ENCODE assay signal across 9 cellular contexts in the genomic region with DNA sequence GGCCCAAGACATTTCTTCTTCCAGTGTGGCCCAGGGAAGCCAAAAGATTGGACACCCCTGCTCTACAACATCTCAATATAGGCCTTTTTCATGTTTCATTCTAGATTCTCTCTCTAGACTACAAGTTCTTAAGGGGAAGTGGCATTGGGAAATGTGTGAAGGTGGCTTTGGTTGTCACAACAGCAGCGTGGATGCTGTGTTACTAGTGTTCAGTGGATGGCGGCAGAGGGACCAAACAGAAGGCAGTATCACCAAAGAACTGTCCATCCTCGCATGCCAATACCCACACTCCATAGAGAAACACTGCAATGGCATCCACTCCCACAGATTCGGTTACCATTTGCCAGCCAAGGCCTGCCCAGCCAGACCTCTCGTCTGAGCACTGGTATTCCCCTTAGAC. TPM values are rescaled to one million over a fixed set of nuclear protein-coding genes. Genes with fewer than 3 reads are reported as not detected.
DNase-seq lines count a peak whose midpoint lies in the region; ATAC-seq, FAIRE-seq and TF ChIP-seq lines count a peak whose summit lies in the region.
"Had no signal": no experiment of that assay in that cellular context is flagged by ENCODE, and none has a peak within 500 bp of the region (broad histone marks: within the 10 kb centered on the region; RNA-seq: fewer than 3 reads in every experiment).

No MANE protein-coding gene starts in this region.

- no peak overlapping the region for H3K4me3 ChIP-seq in HepG2 (replicated peaks in 1 of 3; ENCODE audit: insufficient read depth in 1 of 3, low read depth in 2 of 3, low read length in 3 of 3)
- H3K4me3 ChIP-seq: left ventricle myocardium inferior had no signal

- ATAC-seq in GM21381 (IDR thresholded peaks at IDR 0.05; ENCODE audit: unreplicated experiment) (peak; percentile 58), HepG2 (no peak)

- TF ChIP-seq EP300 in HepG2 (IDR thresholded peaks at IDR 0.05; ENCODE audit: low read depth in 2 of 2, low read length in 2 of 2) (no peak), HepG2 (CRISPR knock-in tag; IDR thresholded peaks at IDR 0.05; ENCODE audit: borderline replicate concordance) (no peak)

- WGBS in HepG2 (ENCODE audit: low lambda C conversion rate): 85% methylated on average over 3 of the region's 5 CpGs

- intact Hi-C loops in Calu3 (cut with micrococcal nuclease; ENCODE audit: unreplicated experiment) (loop anchor here (2.0 kb wide), 1 partner anchor 337 kb away; a partner anchor contains a TSS), HepG2 (cut with micrococcal nuclease; ENCODE audit: unreplicated experiment) (loop anchor here (2.0 kb wide), 1 partner anchor 21 kb away; no protein-coding TSS in a partner anchor)

- H3K9me3 ChIP-seq in HepG2 (ENCODE audit: low read length): peaks cover 8% of the 10 kb centered on the region; the same call in 1 of the 2 replicates

- no peak for DNase-seq in Calu3
- peak; percentile 85 for DNase-seq in SKM-1 treated with dmso at 0.1 percent for 144 hours (lab: John Stamatoyannopoulos, UW; ENCODE audit: unreplicated experiment)
- peak; percentile 62 to 74 (median 70) for DNase-seq in immature natural killer cell
- DNase-seq in medulla oblongata (ENCODE audit: extremely low spot score): no peak
- no peak for DNase-seq in NCI-H2107 (lab: John Stamatoyannopoulos, UW)
- no peak for DNase-seq in SK-N-DZ (ENCODE audit: low spot score)
- no peak for DNase-seq in HepG2 (ENCODE audit: low spot score)
- DNase-seq: left ventricle myocardium inferior had no signal

- H3K4me1 Mint-ChIP-seq in Calu3 (ENCODE audit: low read depth, unreplicated experiment) (peaks cover 28% of the 10 kb centered on the region), immature natural killer cell (peaks cover 62 to 72% of the 10 kb centered on the region in 2 donors)

- peaks cover 47% of the 10 kb centered on the region for H3K4me1 ChIP-seq in HepG2 (ENCODE audit: insufficient read depth, low read length)

- POLR2A ChIA-PET in HepG2 (lab: Yijun Ruan, JAX): interaction anchor here (1.5 kb wide), 1 partner anchor 20 kb away, joined by 5 read pairs; no protein-coding TSS in a partner anchor

- FAIRE-seq in HepG2 (lab: Jason Lieb, UNC): no peak

- H3K27me3 Mint-ChIP-seq in Calu3 (ENCODE audit: unreplicated experiment): no peaks in the 10 kb centered on the region
- peaks cover 6 to 12% (median 12%) of the 10 kb centered on the region in 3 donors for H3K27me3 Mint-ChIP-seq in immature natural killer cell (ENCODE audit: low read depth in 3 of 3)

- in situ Hi-C loops in HepG2 (cut with HindIII; ENCODE audit: extremely low pct_ligation_motif_present, low pct_unique_long_range_greater_than_20kb): no loop called here

- TF ChIP-seq POLR2A in HepG2 (IDR thresholded peaks at IDR 0.05; ENCODE audit: insufficient read depth in 1 of 2, low read depth in 2 of 2, low read length in 2 of 2): no peak

- TF ChIP-seq CTCF in Calu3 (IDR thresholded peaks at IDR 0.05; ENCODE audit: unreplicated experiment): no peak
- no peak for TF ChIP-seq CTCF in HepG2 (CRISPR knock-in tag; IDR thresholded peaks at IDR 0.05)

- no peaks in the 10 kb centered on the region for H3K79me2 ChIP-seq in HepG2 (ENCODE audit: insufficient read depth, low read length)

- CTCF ChIA-PET in Calu3 (lab: Charles Lee): no interaction called here
- CTCF ChIA-PET in HepG2 (lab: Yijun Ruan, JAX; ENCODE audit: low intra/inter-chr PET ratio, low total read pairs): no interaction called here

- H3K27ac Mint-ChIP-seq in Calu3 (ENCODE audit: unreplicated experiment) (peak overlapping the region; percentile 87), immature natural killer cell (peak overlapping the region; percentile 88 to 96 (median 93))

- no peak for TF ChIP-seq RAD21 in HepG2 (CRISPR knock-in tag; IDR thresholded peaks at IDR 0.05)

- H4K20me1 ChIP-seq in HepG2 (ENCODE audit: insufficient read depth, low read length): no peaks in the 10 kb centered on the region

- H3K4me2 ChIP-seq in HepG2 (ENCODE audit: low read depth, low read length): no peak overlapping the region

- H3K9ac ChIP-seq in HepG2 (ENCODE audit: insufficient read depth, low read depth, low read length): no peak overlapping the region

- H3K9me3 Mint-ChIP-seq in Calu3 (ENCODE audit: low read depth, unreplicated experiment): peaks cover 12% of the 10 kb centered on the region
- no peaks in the 10 kb centered on the region for H3K9me3 Mint-ChIP-seq in immature natural killer cell

- H3K4me3 Mint-ChIP-seq in Calu3 (ENCODE audit: low read depth, unreplicated experiment) (no peak overlapping the region), immature natural killer cell (peak overlapping the region; percentile 69 to 80 (median 79))

- H3K27ac ChIP-seq in HepG2 (ENCODE audit: extremely low read length, insufficient read depth, low read length): no peak overlapping the region
- H3K27ac ChIP-seq: left ventricle myocardium inferior had no signal

- no peaks in the 10 kb centered on the region for H3K36me3 Mint-ChIP-seq in Calu3 (ENCODE audit: insufficient read depth, unreplicated experiment)
- H3K36me3 Mint-ChIP-seq in immature natural killer cell: no peaks in the 10 kb centered on the region

- BruUV-seq in Calu3 (replicated peaks; lab: Mats Ljungman, UMichigan) (no TSS peak), HepG2 (replicated peaks; lab: Mats Ljungman, UMichigan) (no TSS peak)

- no peaks in the 10 kb centered on the region for H3K27me3 ChIP-seq in HepG2 (ENCODE audit: control insufficient read depth in 1 of 2, insufficient read depth in 2 of 2, low read length in 2 of 2)

- H3K36me3 ChIP-seq in HepG2 (replicated peaks in 1 of 2; ENCODE audit: control insufficient read depth in 1 of 2, insufficient read depth in 2 of 2, low read length in 2 of 2): no peaks in the 10 kb centered on the region
- H3K36me3 ChIP-seq: left ventricle myocardium inferior had no signal

- H2AFZ ChIP-seq in HepG2 (ENCODE audit: low read length): no peak overlapping the region

TF ChIP-seq in HepG2, 621 proteins besides CTCF, POLR2A, EP300 and RAD21 (continues in another document):
- TF ChIP-seq, protein P1, sequence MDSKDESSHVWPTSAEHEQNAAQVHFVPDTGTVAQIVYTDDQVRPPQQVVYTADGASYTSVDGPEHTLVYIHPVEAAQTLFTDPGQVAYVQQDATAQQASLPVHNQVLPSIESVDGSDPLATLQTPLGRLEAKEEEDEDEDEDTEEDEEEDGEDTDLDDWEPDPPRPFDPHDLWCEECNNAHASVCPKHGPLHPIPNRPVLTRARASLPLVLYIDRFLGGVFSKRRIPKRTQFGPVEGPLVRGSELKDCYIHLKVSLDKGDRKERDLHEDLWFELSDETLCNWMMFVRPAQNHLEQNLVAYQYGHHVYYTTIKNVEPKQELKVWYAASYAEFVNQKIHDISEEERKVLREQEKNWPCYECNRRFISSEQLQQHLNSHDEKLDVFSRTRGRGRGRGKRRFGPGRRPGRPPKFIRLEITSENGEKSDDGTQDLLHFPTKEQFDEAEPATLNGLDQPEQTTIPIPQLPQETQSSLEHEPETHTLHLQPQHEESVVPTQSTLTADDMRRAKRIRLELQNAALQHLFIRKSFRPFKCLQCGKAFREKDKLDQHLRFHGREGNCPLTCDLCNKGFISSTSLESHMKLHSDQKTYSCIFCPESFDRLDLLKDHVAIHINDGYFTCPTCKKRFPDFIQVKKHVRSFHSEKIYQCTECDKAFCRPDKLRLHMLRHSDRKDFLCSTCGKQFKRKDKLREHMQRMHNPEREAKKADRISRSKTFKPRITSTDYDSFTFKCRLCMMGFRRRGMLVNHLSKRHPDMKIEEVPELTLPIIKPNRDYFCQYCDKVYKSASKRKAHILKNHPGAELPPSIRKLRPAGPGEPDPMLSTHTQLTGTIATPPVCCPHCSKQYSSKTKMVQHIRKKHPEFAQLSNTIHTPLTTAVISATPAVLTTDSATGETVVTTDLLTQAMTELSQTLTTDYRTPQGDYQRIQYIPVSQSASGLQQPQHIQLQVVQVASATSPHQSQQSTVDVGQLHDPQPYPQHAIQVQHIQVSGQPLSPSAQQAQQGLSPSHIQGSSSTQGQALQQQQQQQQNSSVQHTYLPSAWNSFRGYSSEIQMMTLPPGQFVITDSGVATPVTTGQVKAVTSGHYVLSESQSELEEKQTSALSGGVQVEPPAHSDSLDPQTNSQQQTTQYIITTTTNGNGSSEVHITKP (CRISPR knock-in tag; IDR thresholded peaks at IDR 0.05; ENCODE audit: low read depth): no peak
- TF ChIP-seq NFATC3 (CRISPR knock-in tag; IDR thresholded peaks at IDR 0.05) (no peak), PLRG1 (conservative IDR thresholded peaks at IDR 0.05) (no peak)
- TF ChIP-seq, protein P2, sequence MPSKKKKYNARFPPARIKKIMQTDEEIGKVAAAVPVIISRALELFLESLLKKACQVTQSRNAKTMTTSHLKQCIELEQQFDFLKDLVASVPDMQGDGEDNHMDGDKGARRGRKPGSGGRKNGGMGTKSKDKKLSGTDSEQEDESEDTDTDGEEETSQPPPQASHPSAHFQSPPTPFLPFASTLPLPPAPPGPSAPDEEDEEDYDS (CRISPR knock-in tag; IDR thresholded peaks at IDR 0.05): no peak

RNA-seq across cellular contexts. Expression of a gene that starts 24.3 kb away (rescaled TPM):
- 25.5 and 31.0 TPM in 2 replicates for total RNA-seq in Calu3 (2022)
- 100 to 1,000 TPM in 1 of 3 donors, 10 to 100 TPM in 2; 76.8 to 111 (median 87.9) TPM for polyA plus RNA-seq in immature natural killer cell
- polyA plus RNA-seq in SK-N-DZ (2014; cell fraction: cytosol; rRNA removed): 6.5 and 6.7 TPM in 2 replicates
- 10.7 and 16.4 TPM in 2 replicates for polyA plus RNA-seq in SK-N-DZ (2014; cell fraction: nucleus; rRNA removed)
- 5.1 TPM in 2 replicates for total RNA-seq in HepG2 (2016; rRNA removed; fragmentation: Illumina TruSeq; extraction: Trizol)
- total RNA-seq in HepG2 (2016; cell fraction: cytosol; rRNA removed; fragmentation: Illumina TruSeq; extraction: Trizol; ENCODE audit: low read depth): 8.0 and 10.6 TPM in 2 replicates
- total RNA-seq in HepG2 (2016; cell fraction: insoluble cytoplasmic fraction; rRNA removed; fragmentation: Illumina TruSeq; extraction: Trizol): 5.5 and 7.2 TPM in 2 replicates
- 11.6 and 12.1 TPM in 2 replicates for total RNA-seq in HepG2 (2016; cell fraction: membrane; rRNA removed; fragmentation: Illumina TruSeq; extraction: Trizol)
- 10.4 and 11.8 TPM in 2 replicates for total RNA-seq in HepG2 (2016; cell fraction: nucleus; rRNA removed; fragmentation: Illumina TruSeq; extraction: Trizol)
- 22.7 and 24.1 TPM in 2 replicates for polyA plus RNA-seq in HepG2 (2011; rRNA removed)
- polyA plus RNA-seq in HepG2 (2011; cell fraction: cytosol; rRNA removed): 9.2 and 17.6 TPM in 2 replicates
- polyA plus RNA-seq in HepG2 (2011; cell fraction: nucleus; rRNA removed): 6.2 and 9.8 TPM in 2 replicates
- polyA plus RNA-seq in HepG2 (2012): 17.1 and 17.4 TPM in 2 replicates
- polyA plus RNA-seq in HepG2 (2016; cell fraction: cytosol; fragmentation: Illumina TruSeq; extraction: Trizol; ENCODE audit: low read depth): 23.1 and 23.9 TPM in 2 replicates
- 12.2 and 18.4 TPM in 2 replicates for polyA plus RNA-seq in HepG2 (2016; cell fraction: insoluble cytoplasmic fraction; fragmentation: Illumina TruSeq; extraction: Trizol; ENCODE audit: low read depth)
- polyA plus RNA-seq in HepG2 (2016; cell fraction: membrane; fragmentation: Illumina TruSeq; extraction: Trizol; ENCODE audit: low read depth): 23.8 and 24.7 TPM in 2 replicates
- 25.5 and 26.4 TPM in 2 replicates for polyA plus RNA-seq in HepG2 (2016; cell fraction: nucleus; fragmentation: Illumina TruSeq; extraction: Trizol; ENCODE audit: insufficient read depth, low read depth)
- polyA minus RNA-seq in HepG2 (2011; rRNA and poly(A)+ RNA removed; ENCODE audit: low replicate concordance): 7.5 and 12.0 TPM in 2 replicates
- 6.8 and 9.2 TPM in 2 replicates for polyA minus RNA-seq in HepG2 (2011; cell fraction: cytosol; rRNA and poly(A)+ RNA removed)
- 12.5 and 21.0 TPM in 2 replicates for polyA minus RNA-seq in HepG2 (2011; cell fraction: nucleus; rRNA and poly(A)+ RNA removed)

Comparison
In these comparisons a context has a peak if more than half of its experiments do, and no peak if none do; other contexts are left out.
1. DNase-seq: peak in SKM-1 treated with dmso at 0.1 percent for 144 hours (single experiment) and immature natural killer cell (3 of 3); none in Calu3 (single experiment), medulla oblongata (single experiment), NCI-H2107 (single experiment), SK-N-DZ (single experiment) and HepG2 (single experiment).